Comparison of ENCODE assay signal across 8 cellular contexts in the genomic region with DNA sequence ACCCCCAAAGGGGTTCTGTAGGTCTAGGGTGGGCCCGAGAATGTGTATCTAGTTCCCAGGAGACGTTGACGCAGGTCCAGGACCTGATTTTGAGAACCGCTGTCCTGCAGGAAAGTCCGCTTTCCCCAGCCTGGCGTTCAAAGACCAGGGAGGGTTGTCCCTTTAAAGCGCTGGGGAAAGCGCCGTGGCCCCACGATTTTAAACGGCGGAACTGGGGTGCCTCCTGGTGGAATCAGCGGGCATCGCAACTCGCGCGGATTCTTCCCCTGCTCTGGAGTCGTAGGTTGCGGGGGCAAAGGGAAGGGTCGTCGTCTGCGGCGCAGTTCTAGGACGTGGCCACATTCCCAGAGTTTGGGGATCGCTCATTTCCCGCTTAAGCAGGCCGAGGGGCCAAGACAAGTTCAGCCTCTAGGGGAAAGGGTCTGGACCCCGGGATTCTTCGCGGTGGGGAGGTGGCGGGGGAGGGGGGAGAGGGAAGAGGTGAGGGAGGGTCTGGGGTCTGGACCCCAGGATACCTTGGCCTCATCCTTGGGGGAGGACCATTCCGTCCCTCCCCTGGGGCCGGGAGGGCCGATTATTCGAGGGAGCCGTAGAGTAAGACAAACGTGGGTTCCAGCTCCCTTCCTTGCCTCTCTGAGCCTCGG. TPM values are rescaled to one million over a fixed set of nuclear protein-coding genes. Genes with fewer than 3 reads are reported as not detected.
A peak's percentile ranks its signal among the peaks of the same experiment; 100 is the strongest.
DNase-seq lines count a peak whose midpoint lies in the region; ATAC-seq and TF ChIP-seq lines count a peak whose summit lies in the region.

No MANE protein-coding gene starts in this region.

- intact Hi-C loops in testis (cut with DNase I; ENCODE audit: low total_unique reads) = loop anchor here (5.0 kb wide), 1 partner anchor 86 kb away; no protein-coding TSS in a partner anchor

- WGBS in testis, 2 donors = 8% methylated on average over 20 to 38 of the region's 38 CpGs

- POLR2A ChIA-PET in RWPE1 (lab: Yijun Ruan, JAX; ENCODE audit: low non-redundant PET) = no interaction called here

- H2AFZ ChIP-seq in osteoblast (ENCODE audit: low read length) = peak overlapping the region; percentile 93

- H3K4me3 ChIP-seq in Jurkat, Clone E6-1 (ENCODE audit: low read length) = no peak overlapping the region
- H3K4me3 ChIP-seq in osteoblast (ENCODE audit: insufficient read depth, low read length) = peak overlapping the region; percentile 74
- H3K4me3 ChIP-seq in testis = peak overlapping the region; percentile 9 to 14

- TF ChIP-seq CTCF in RWPE1 (conservative IDR thresholded peaks at IDR 0.05; ENCODE audit: low read depth) (peak; percentile 91), osteoblast (IDR thresholded peaks at IDR 0.05; ENCODE audit: extremely low read depth, low read depth, low read length) (peak; percentile 89), testis (IDR thresholded peaks at IDR 0.05) (peak; percentile 90 to 99 (median 96))

- H3K36me3 ChIP-seq in osteoblast (ENCODE audit: insufficient read depth, low read length) (no peaks in the 10 kb centered on the region), testis (ENCODE audit: low read depth, missing control alignments) (no peaks in the 10 kb centered on the region)

- H3K27me3 ChIP-seq in osteoblast (ENCODE audit: insufficient read depth, low read length) (peaks cover 31% of the 10 kb centered on the region), testis (no peaks in the 10 kb centered on the region)

- DNase-seq in Caki2 (ENCODE audit: low read depth) (peak; percentile 63), RWPE1 (ENCODE audit: low spot score) (peak; percentile 75), germinal center (ENCODE audit: low spot score) (peak; percentile 70), osteoblast (ENCODE audit: insufficient read length, low spot score, missing footprints) (peak; percentile 98), testis (peak; percentile 88)
- DNase-seq in Jurkat, Clone E6-1 (ENCODE audit: low read depth, low spot score) = peak; percentile 43
- DNase-seq in activated gamma-delta T cell treated with anti-CD3 and anti-CD28 coated beads, Interleukin-2, amount 50 U/mL, for 16 hours (ENCODE audit: low read depth) = peak; percentile 68

- no peaks in the 10 kb centered on the region for H3K9me3 ChIP-seq in osteoblast (ENCODE audit: low read depth, low read length)
- H3K9me3 ChIP-seq in testis = no peaks in the 10 kb centered on the region

- H3K27ac ChIP-seq in RWPE1 (no peak overlapping the region), osteoblast (ENCODE audit: low read depth, low read length) (no peak overlapping the region), testis (no peak overlapping the region)

- in situ Hi-C loops in Caki2 (cut with HindIII; ENCODE audit: low pct_unique_long_range_greater_than_20kb, low sequenced_read_pairs) = no loop called here

- TF ChIP-seq POLR2A in testis (IDR thresholded peaks at IDR 0.05) = no peak

- no peak for ATAC-seq in HG02973 (IDR thresholded peaks at IDR 0.05; ENCODE audit: unreplicated experiment)

- H4K20me1 ChIP-seq in osteoblast (ENCODE audit: insufficient read depth, low read length) = no peaks in the 10 kb centered on the region

- peaks cover 15% of the 10 kb centered on the region for H3K4me1 ChIP-seq in osteoblast (ENCODE audit: insufficient read depth, low read length)
- H3K4me1 ChIP-seq in testis = peaks cover 37% of the 10 kb centered on the region

- peak overlapping the region; percentile 99 for H3K4me2 ChIP-seq in osteoblast (ENCODE audit: insufficient read depth, low read length)

- no peaks in the 10 kb centered on the region for H3K79me2 ChIP-seq in osteoblast (ENCODE audit: insufficient read depth, low read length)

- CTCF ChIA-PET in RWPE1 (lab: Yijun Ruan, JAX) = interaction anchor here (0.5 to 2.7 kb wide), 14 partner anchors 13 to 559 kb away, joined by 3 to 38 read pairs (median 4); no protein-coding TSS in a partner anchor

RNA-seq across cellular contexts. Expression of a gene that starts 7.7 kb away (rescaled TPM):
- total RNA-seq in Caki2 (2014; rRNA removed; shearing (Covaris generic); ENCODE audit: low replicate concordance) = not detected in 2 replicates
- polyA plus RNA-seq in Jurkat, Clone E6-1 (2012; ENCODE audit: insufficient read depth, insufficient read length) = 0.59 TPM
- 0.72 and 1.2 TPM in 2 replicates for total RNA-seq in osteoblast
- 1 to 10 TPM; 3.1 TPM for total RNA-seq in testis
- 1.6 TPM for polyA plus RNA-seq in testis (ENCODE audit: insufficient read depth, low read depth, low replicate concordance)

RNA-seq across cellular contexts. Expression of a gene that starts 16.6 kb away (rescaled TPM):
- 14.0 and 16.4 TPM in 2 replicates for total RNA-seq in Caki2 (2014; rRNA removed; shearing (Covaris generic); ENCODE audit: low replicate concordance)
- not detected for polyA plus RNA-seq in Jurkat, Clone E6-1 (2012; ENCODE audit: insufficient read depth, insufficient read length)
- total RNA-seq in osteoblast (2.1 and 2.2 TPM in 2 replicates), testis (10 to 100 TPM; 34.9 to 44.3 TPM)
- polyA plus RNA-seq in testis (ENCODE audit: insufficient read depth, low read depth, low replicate concordance) = 48.1 TPM

RNA-seq across cellular contexts. Expression of a gene that starts 59.2 kb away (rescaled TPM):
- 0.07 and 0.93 TPM in 2 replicates for total RNA-seq in Caki2 (2014; rRNA removed; shearing (Covaris generic); ENCODE audit: low replicate concordance)
- not detected for polyA plus RNA-seq in Jurkat, Clone E6-1 (2012; ENCODE audit: insufficient read depth, insufficient read length)
- total RNA-seq in osteoblast (under 0.01 and 0.36 TPM in 2 replicates), testis (1 to 10 TPM; 1.4 to 1.9 TPM)
- 1.2 TPM for polyA plus RNA-seq in testis (ENCODE audit: insufficient read depth, low read depth, low replicate concordance)

Comparison
In these comparisons a context has a peak if more than half of its experiments do, and no peak if none do; other contexts are left out.
1. DNase-seq: peak in every context shown above with its lines; median percentile 98 in osteoblast; 88 in testis; 75 in RWPE1; 70 in germinal center; 68 in activated gamma-delta T cell treated with anti-CD3 and anti-CD28 coated beads, Interleukin-2, amount 50 U/mL, for 16 hours; 63 in Caki2; 43 in Jurkat, Clone E6-1.